10 cellular contexts compared by ENCODE assay signal in the genomic region with DNA sequence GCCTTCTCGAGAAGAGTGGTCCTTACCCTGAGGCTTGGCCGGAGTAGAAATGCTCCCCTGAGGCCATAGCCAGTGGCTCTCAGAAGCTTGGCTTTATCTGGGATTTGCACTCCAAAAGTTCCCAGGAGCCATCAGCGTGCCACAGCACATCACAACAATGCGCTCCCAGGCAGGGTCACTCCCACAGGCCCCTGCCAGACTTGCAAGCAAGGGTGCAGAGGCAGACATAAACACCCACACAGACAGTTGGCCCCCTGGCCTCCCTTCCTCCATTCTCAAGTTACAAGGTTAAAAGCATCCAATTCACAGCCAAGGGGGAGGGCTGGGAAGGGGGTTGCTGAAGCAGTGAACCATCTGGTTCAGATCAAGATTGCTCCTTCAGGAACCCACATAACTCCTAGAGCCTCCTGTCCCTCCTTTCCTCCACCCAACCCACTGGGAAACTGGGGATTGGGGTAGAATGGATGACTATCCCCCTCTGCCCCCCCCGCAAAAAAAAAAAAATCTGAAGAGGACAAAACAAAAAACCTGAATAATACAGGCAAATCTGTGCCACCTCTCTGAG. TPM values are rescaled to one million over a fixed set of nuclear protein-coding genes. Genes with fewer than 3 reads are reported as not detected.
DNase-seq lines count a peak whose midpoint lies in the region; ATAC-seq, FAIRE-seq and TF ChIP-seq lines count a peak whose summit lies in the region.
"Had no signal": no experiment of that assay in that cellular context is flagged by ENCODE, and none has a peak within 500 bp of the region (broad histone marks: within the 10 kb centered on the region; RNA-seq: fewer than 3 reads in every experiment).

No MANE protein-coding gene starts in this region.

- H3K56ac ChIP-seq in H1 (replicated peaks; ENCODE audit: insufficient read length, low read depth, low read length): no peak overlapping the region

- no peak overlapping the region for H2AFZ ChIP-seq in OCI-LY1 (ENCODE audit: low read length)
- H2AFZ ChIP-seq in H1 (ENCODE audit: low read length): no peak overlapping the region

- FAIRE-seq in H1 (lab: Jason Lieb, UNC): no peak
- FAIRE-seq: bronchial epithelial cell had no signal

- H3K79me1 ChIP-seq in H1 (ENCODE audit: low read depth, low read length): peaks cover 12% of the 10 kb centered on the region

- H3K9me2 ChIP-seq in OCI-LY1 (ENCODE audit: low read depth, low read length): no peaks in the 10 kb centered on the region

- H4K20me1 ChIP-seq in OCI-LY1 (ENCODE audit: insufficient read depth, low read length) (no peaks in the 10 kb centered on the region), H1 (replicated peaks in 1 of 2; ENCODE audit: control insufficient read depth in 1 of 2, insufficient read depth in 2 of 2, low read length in 2 of 2) (no peaks in the 10 kb centered on the region)

- no peak overlapping the region for H3K14ac ChIP-seq in H1 (ENCODE audit: insufficient read length)

- no peak overlapping the region for H3K4ac ChIP-seq in H1 (replicated peaks; ENCODE audit: insufficient read length, low read depth, low read length)

- no peak; a peak in 1 of 3 replicates for TF ChIP-seq EP300 in H1 (IDR thresholded peaks at IDR 0.05; ENCODE audit: borderline replicate concordance in 1 of 2, low read depth in 2 of 2, low read length in 2 of 2)

- 0 out of 2 replicates have a peak overlapping the region, but pooled peaks have one; percentile 2 for H2AK5ac ChIP-seq in H1 (ENCODE audit: low read depth, low read length)

- H3K4me2 ChIP-seq in OCI-LY1 (ENCODE audit: low read length) (peak overlapping the region; percentile 71), H1 (ENCODE audit: insufficient read depth in 1 of 2, low read depth in 2 of 2, low read length in 2 of 2) (peak overlapping the region; percentile 91 to 98)

- H3K4me1 ChIP-seq in OCI-LY1 (ENCODE audit: insufficient read depth, low read length, severe bottlenecking) (peaks cover 62% of the 10 kb centered on the region), H1 (replicated peaks in 1 of 4; ENCODE audit: control insufficient read depth in 3 of 4, insufficient read depth in 4 of 4, low read length in 3 of 4) (peaks cover 15 to 32% (median 20%) of the 10 kb centered on the region in 4 experiments), rectal smooth muscle tissue (ENCODE audit: control insufficient read depth, insufficient read depth, low read length) (peaks cover 27% of the 10 kb centered on the region)

- POLR2A ChIA-PET in H1 (lab: Charles Lee; ENCODE audit: partially characterized antibody): interaction anchor here (0.5 to 3.6 kb wide), 11 partner anchors 9 to 453 kb away, joined by 3 to 22 read pairs (median 4); a partner anchor contains a TSS

- TF ChIP-seq RAD21 in H1 (IDR thresholded peaks at IDR 0.05 in 1 of 2, conservative IDR thresholded peaks at IDR 0.05 in 1 of 2; ENCODE audit: low read depth in 2 of 2, low read length in 2 of 2): no peak; a peak in 1 of 4 replicates

- peak overlapping the region; percentile 61; the same call in 1 of the 2 replicates for H2BK5ac ChIP-seq in H1 (ENCODE audit: low read depth, low read length)

- H4K91ac ChIP-seq in H1 (replicated peaks; ENCODE audit: insufficient read length, low read length): no peak overlapping the region

- H3K9ac ChIP-seq in OCI-LY1 (ENCODE audit: low read length) (peak overlapping the region; percentile 71; the same call in 1 of the 2 replicates), H1 (replicated peaks in 1 of 4; ENCODE audit: extremely low read depth in 1 of 4, low read depth in 3 of 4, low read length in 3 of 4) (peak overlapping the region in 2 of 4 experiments; percentile 8 to 66; a peak in 2 of 7 replicates), rectal smooth muscle tissue (ENCODE audit: low read length) (no peak overlapping the region)

- peaks cover 11% of the 10 kb centered on the region for H3K23me2 ChIP-seq in H1 (ENCODE audit: low read depth, low read length)

- H2BK12ac ChIP-seq in H1 (ENCODE audit: low read depth, low read length): 0 out of 2 replicates have a peak overlapping the region, but pooled peaks have one; percentile 22

- H3K4me3 ChIP-seq in OCI-LY1 (ENCODE audit: low read depth, low read length, poor library complexity, severe bottlenecking): peak overlapping the region; percentile 78
- H3K4me3 ChIP-seq in H1 (ENCODE audit: extremely low read depth in 1 of 4, insufficient read depth in 2 of 4, low read depth in 3 of 4, low read length in 4 of 4): peak overlapping the region; percentile 76 to 92 (median 80); a peak in 7 of 8 replicates
- peak overlapping the region; percentile 88 for H3K4me3 ChIP-seq in rectal smooth muscle tissue (ENCODE audit: low read length)

- peak overlapping the region; percentile 17; the same call in 1 of the 2 replicates for H3K18ac ChIP-seq in H1 (ENCODE audit: extremely low read depth, low read length)

- peak overlapping the region; percentile 59 for H3K27ac ChIP-seq in OCI-LY1 (ENCODE audit: low read depth, low read length, poor library complexity, severe bottlenecking)
- H3K27ac ChIP-seq in H1 (ENCODE audit: low read depth, low read length): no peak overlapping the region
- peak overlapping the region; percentile 38 for H3K27ac ChIP-seq in rectal smooth muscle tissue (ENCODE audit: low read depth, low read length)
- H3K27ac ChIP-seq: C4-2B had no signal

- CTCF ChIA-PET in H1 (lab: Charles Lee; ENCODE audit: partially characterized antibody): interaction anchor here (0.7 to 4.2 kb wide), 6 partner anchors 17 to 48 kb away, joined by 3 to 37 read pairs (median 5); a partner anchor contains a TSS

- 0 out of 2 replicates have a peak overlapping the region, but pooled peaks have one; percentile 23 for H2BK20ac ChIP-seq in H1 (ENCODE audit: low read length)

- H3K9me3 ChIP-seq in OCI-LY1 (ENCODE audit: low read length) (no peaks in the 10 kb centered on the region), H1 (ENCODE audit: insufficient read depth in 2 of 2, low read depth in 1 of 2, low read length in 1 of 2) (no peaks in the 10 kb centered on the region)

- H2BK15ac ChIP-seq in H1 (ENCODE audit: low read length): no peak overlapping the region

- no peak for TF ChIP-seq CTCF in OCI-LY1 (IDR thresholded peaks at IDR 0.05; ENCODE audit: low read length)
- no peak for TF ChIP-seq CTCF in H1 (IDR thresholded peaks at IDR 0.05; ENCODE audit: control extremely low read depth in 1 of 3, insufficient read depth in 1 of 3, low read depth in 1 of 3, low read length in 3 of 3)

- no peaks in the 10 kb centered on the region for H3K27me3 ChIP-seq in OCI-LY1 (ENCODE audit: insufficient read depth, low read length)
- no peaks in the 10 kb centered on the region for H3K27me3 ChIP-seq in H1 (replicated peaks in 1 of 4; ENCODE audit: control insufficient read depth in 3 of 4, extremely low read depth in 1 of 4, insufficient read depth in 3 of 4, low read length in 3 of 4)
- H3K27me3 ChIP-seq in rectal smooth muscle tissue (ENCODE audit: control insufficient read depth, insufficient read depth, low read length): no peaks in the 10 kb centered on the region

- H4K8ac ChIP-seq in H1 (ENCODE audit: extremely low read depth, insufficient read depth, low read length): no peak overlapping the region

- 45% methylated on average over 4 of the region's 5 CpGs; no CpG with 5 or more reads in 1 of the 2 experiments for WGBS in H1 (ENCODE audit: extremely low coverage in 1 of 2, insufficient coverage in 1 of 2, insufficient read length in 1 of 2, insufficient replicate concordance in 2 of 2, low coverage in 1 of 2, low lambda C conversion rate in 2 of 2, missing lambda C conversion rate in 1 of 2), 2 experiments

- no peak overlapping the region for H2BK120ac ChIP-seq in H1 (replicated peaks; ENCODE audit: low read depth, low read length)

- no peak for ATAC-seq in GM21619 (IDR thresholded peaks at IDR 0.05; ENCODE audit: unreplicated experiment)

- no peak overlapping the region for H4K5ac ChIP-seq in H1 (ENCODE audit: insufficient read length, low read depth, low read length)

- H3K79me2 ChIP-seq in OCI-LY1 (ENCODE audit: insufficient read depth, low read length) (peaks cover 9% of the 10 kb centered on the region; the same call in 1 of the 2 replicates), H1 (ENCODE audit: control insufficient read depth in 1 of 2, insufficient read depth in 2 of 2, low read length in 2 of 2) (peaks cover 0 to 53% of the 10 kb centered on the region in 2 experiments; a peak in 3 of 4 replicates)

- TF ChIP-seq POLR2A in H1 (IDR thresholded peaks at IDR 0.05; ENCODE audit: control extremely low read depth in 1 of 2, low read depth in 2 of 2, low read length in 2 of 2): no peak

- H3K36me3 ChIP-seq in OCI-LY1 (ENCODE audit: insufficient read depth, low read length): peaks cover 6% of the 10 kb centered on the region; the same call in 1 of the 2 replicates
- H3K36me3 ChIP-seq in H1 (ENCODE audit: control insufficient read depth in 2 of 4, insufficient read depth in 4 of 4, low read length in 3 of 4): peaks cover 0 to 5% (median 0%) of the 10 kb centered on the region in 4 experiments; a peak in 3 of 8 replicates
- H3K36me3 ChIP-seq in rectal smooth muscle tissue (ENCODE audit: control insufficient read depth, insufficient read depth, low read length): no peaks in the 10 kb centered on the region

- H3K23ac ChIP-seq in H1 (ENCODE audit: insufficient read length): no peak overlapping the region

- DNase-seq in NCI-H2107 treated with DMSO at 0.1 percent for 48 hours (lab: John Stamatoyannopoulos, UW; ENCODE audit: unreplicated experiment): peak; percentile 49
- DNase-seq in NCI-H2107 (lab: John Stamatoyannopoulos, UW): no peak
- DNase-seq in H1 (ENCODE audit: low read depth in 1 of 2, low spot score in 2 of 2): peak; percentile 67 to 70
- DNase-seq in KG1 (lab: John Stamatoyannopoulos, UW): no peak
- DNase-seq in SHP77 treated with DMSO at 0.1 percent for 48 hours (lab: John Stamatoyannopoulos, UW): no peak

- no peaks in the 10 kb centered on the region for H3F3A ChIP-seq in OCI-LY1 (ENCODE audit: insufficient read depth, low read length)

RNA-seq across cellular contexts. Expression of a gene that starts 1.8 kb away (rescaled TPM):
- total RNA-seq in H1 (2021; fragmentation: NEBNext Ultra II Directional; extraction: Animal tissue kit (Norgen Biotek cat#: 25700)): 39.3 and 39.7 TPM in 2 replicates
- 14.4 and 30.5 TPM in 2 replicates for polyA plus RNA-seq in H1 (2011; rRNA removed)
- 16.9 TPM for polyA plus RNA-seq in H1 (2011; cell fraction: cytosol; rRNA removed)
- 28.1 TPM for polyA plus RNA-seq in H1 (2011; cell fraction: nucleus; rRNA removed)
- 19.3 to 24.6 TPM (median 22.0 TPM) in 4 replicates for polyA plus RNA-seq in H1 (2012, experiment 1 of 2)
- 19.9 TPM for polyA plus RNA-seq in H1 (2012, experiment 2 of 2)
- 26.7 TPM for polyA plus RNA-seq in H1 (2013, experiment 1 of 2)
- polyA plus RNA-seq in H1 (2013, experiment 2 of 2): 27.0 TPM
- 33.4 and 49.9 TPM in 2 replicates for polyA minus RNA-seq in H1 (2011; rRNA and poly(A)+ RNA removed)
- polyA minus RNA-seq in H1 (2011; cell fraction: cytosol; rRNA and poly(A)+ RNA removed): 43.4 TPM
- 43.8 TPM for polyA minus RNA-seq in H1 (2011; cell fraction: nucleus; rRNA and poly(A)+ RNA removed)

RNA-seq across cellular contexts. Expression of a gene that starts 17.3 kb away (rescaled TPM):
- 3.4 and 4.6 TPM in 2 replicates for total RNA-seq in H1 (2021; fragmentation: NEBNext Ultra II Directional; extraction: Animal tissue kit (Norgen Biotek cat#: 25700))
- 5.1 and 5.5 TPM in 2 replicates for polyA plus RNA-seq in H1 (2011; rRNA removed)
- polyA plus RNA-seq in H1 (2011; cell fraction: cytosol; rRNA removed): 4.4 TPM
- 16.1 TPM for polyA plus RNA-seq in H1 (2011; cell fraction: nucleus; rRNA removed)
- 4.1 to 5.8 TPM (median 4.7 TPM) in 4 replicates for polyA plus RNA-seq in H1 (2012, experiment 1 of 2)
- polyA plus RNA-seq in H1 (2012, experiment 2 of 2): 3.7 TPM
- polyA plus RNA-seq in H1 (2013, experiment 1 of 2): 2.4 TPM
- polyA plus RNA-seq in H1 (2013, experiment 2 of 2): 2.2 TPM
- polyA minus RNA-seq in H1 (2011; rRNA and poly(A)+ RNA removed): 3.7 and 3.9 TPM in 2 replicates
- polyA minus RNA-seq in H1 (2011; cell fraction: cytosol; rRNA and poly(A)+ RNA removed): 5.1 TPM
- polyA minus RNA-seq in H1 (2011; cell fraction: nucleus; rRNA and poly(A)+ RNA removed): 3.6 TPM

Comparison
In these comparisons a context has a peak if more than half of its experiments do, and no peak if none do; other contexts are left out.
1. DNase-seq: peak in NCI-H2107 treated with DMSO at 0.1 percent for 48 hours (single experiment) and H1 (2 of 2); none in NCI-H2107 (single experiment), KG1 (single experiment) and SHP77 treated with DMSO at 0.1 percent for 48 hours (single experiment).
2. Peak in every context shown above with its lines, with median percentiles within 50 percentile points of each other: H3K4me3 ChIP-seq.